22 cellular contexts compared by ENCODE assay signal in genomic region chr3:184354740-184355139, GRCh38. TPM values are rescaled to one million over a fixed set of nuclear protein-coding genes. Genes with fewer than 3 reads are reported as not detected.
DNase-seq lines count a peak whose midpoint lies in the region; ATAC-seq and TF ChIP-seq lines count a peak whose summit lies in the region.
"Had no signal": no experiment of that assay in that cellular context is flagged by ENCODE, and none has a peak within 500 bp of the region (broad histone marks: within the 10 kb centered on the region; RNA-seq: fewer than 3 reads in every experiment).

No MANE protein-coding gene starts in this region.

- H3K27ac ChIP-seq in GM23338 (ENCODE audit: low read depth) (no peak overlapping the region), Panc1 (ENCODE audit: low read length) (no peak overlapping the region), lower lobe of right lung (no peak overlapping the region)
- H3K27ac ChIP-seq: esophagus squamous epithelium, foreskin keratinocyte, heart left ventricle, HL-60, PC-9, spleen, VCaP had no signal

- POLR2A ChIA-PET in Panc1 (lab: Charles Lee): interaction anchor here (0.6 kb wide), 1 partner anchor 36 kb away, joined by 3 read pairs; no protein-coding TSS in a partner anchor

- ATAC-seq in GM23338 (peak; percentile 10), Panc1 (peak; percentile 53), lower lobe of right lung (no peak), HG03439 (IDR thresholded peaks at IDR 0.05; ENCODE audit: unreplicated experiment) (no peak)

- CTCF ChIA-PET in Panc1 (lab: Charles Lee): interaction anchor here (1.0 to 1.2 kb wide), 2 partner anchors 18 to 159 kb away, joined by 3 read pairs; partner anchors contain the start of gene FAM131A

- H3K27me3 Mint-ChIP-seq in GM23338 (ENCODE audit: insufficient read depth, low read depth, poor library complexity): peaks cover 4% of the 10 kb centered on the region
- H3K27me3 Mint-ChIP-seq: activated CD4-positive, alpha-beta T cell treated with anti-CD3 and anti-CD28 coated beads, Interleukin-2, amount 10 ng/mL, durations not matched to agents 24 days and 14 days had no signal

- in situ Hi-C loops in Panc1 (cut with HindIII; ENCODE audit: low pct_unique_long_range_greater_than_20kb, low sequenced_read_pairs): no loop called here

- H3K4me1 Mint-ChIP-seq in GM23338: peaks cover 14% of the 10 kb centered on the region
- H3K4me1 Mint-ChIP-seq: activated CD4-positive, alpha-beta T cell treated with anti-CD3 and anti-CD28 coated beads, Interleukin-2, amount 10 ng/mL, durations not matched to agents 24 days and 14 days had no signal

- no peaks in the 10 kb centered on the region for H3K79me2 ChIP-seq in GM23338 (replicated peaks; ENCODE audit: insufficient read depth)

- BruUV-seq in Panc1 (replicated peaks; lab: Mats Ljungman, UMichigan): no TSS peak

- 0 out of 4 replicates have a peak, but pooled peaks of 1 of the 2 experiments have one; percentile 0 for TF ChIP-seq CTCF in GM23338 (conservative IDR thresholded peaks at IDR 0.05; ENCODE audit: low read depth in 2 of 2)
- TF ChIP-seq CTCF in Panc1 (IDR thresholded peaks at IDR 0.05): no peak
- TF ChIP-seq CTCF in lower lobe of right lung (IDR thresholded peaks at IDR 0.05): no peak

- H3K36me3 ChIP-seq in GM23338 (ENCODE audit: insufficient read depth) (0 out of 2 replicates have a peak, but pooled peaks cover 3% of the 10 kb centered on the region), Panc1 (ENCODE audit: control insufficient read depth, insufficient read depth, low read length) (no peaks in the 10 kb centered on the region; the same call in 1 of the 2 replicates), lower lobe of right lung (peaks cover 10% of the 10 kb centered on the region)

- no peaks in the 10 kb centered on the region for H3K9me3 ChIP-seq in Panc1 (ENCODE audit: control insufficient read depth, insufficient read depth, low read depth, low read length)
- H3K9me3 ChIP-seq in lower lobe of right lung: no peaks in the 10 kb centered on the region
- H3K9me3 ChIP-seq: esophagus squamous epithelium, heart left ventricle, spleen, tibial nerve had no signal

- intact Hi-C loops in Panc1 (cut with micrococcal nuclease; ENCODE audit: unreplicated experiment): no loop called here
- intact Hi-C loops in lower lobe of right lung (cut with DNase I): no loop called here

- H3K27ac Mint-ChIP-seq in GM23338: no peak overlapping the region
- H3K27ac Mint-ChIP-seq: activated CD4-positive, alpha-beta T cell treated with anti-CD3 and anti-CD28 coated beads, Interleukin-2, amount 10 ng/mL, durations not matched to agents 24 days and 14 days; activated naive CD4-positive, alpha-beta T cell treated with anti-CD3 and anti-CD28 coated beads, Interleukin-2, amount 50 U/mL, for 72 hours; mesothelial cell of epicardium; progenitor cell of endocrine pancreas had no signal

- H3K9me3 Mint-ChIP-seq in GM23338: no peaks in the 10 kb centered on the region
- H3K9me3 Mint-ChIP-seq: activated CD4-positive, alpha-beta T cell treated with anti-CD3 and anti-CD28 coated beads, Interleukin-2, amount 10 ng/mL, durations not matched to agents 24 days and 14 days; activated naive CD4-positive, alpha-beta T cell treated with anti-CD3 and anti-CD28 coated beads, Interleukin-2, amount 50 U/mL, for 72 hours; mesothelial cell of epicardium had no signal

- H3K4me3 ChIP-seq in GM23338 (no peak overlapping the region), Panc1 (ENCODE audit: low read depth in 2 of 2, low read length in 2 of 2) (no peak overlapping the region), lower lobe of right lung (no peak overlapping the region)
- H3K4me3 ChIP-seq: dorsolateral prefrontal cortex, esophagus squamous epithelium, heart left ventricle, PC-9, tibial nerve had no signal

- no peak overlapping the region for H2AFZ ChIP-seq in GM23338
- H2AFZ ChIP-seq: PC-9 had no signal

- peaks cover 6% of the 10 kb centered on the region; the same call in 1 of the 2 replicates for H3K4me1 ChIP-seq in GM23338 (ENCODE audit: insufficient read depth)
- no peaks in the 10 kb centered on the region for H3K4me1 ChIP-seq in Panc1 (ENCODE audit: control insufficient read depth, insufficient read depth, low read length)
- no peaks in the 10 kb centered on the region for H3K4me1 ChIP-seq in lower lobe of right lung
- H3K4me1 ChIP-seq: foreskin keratinocyte had no signal

- no peak overlapping the region for H3K4me2 ChIP-seq in GM23338
- H3K4me2 ChIP-seq: PC-9 had no signal

- DNase-seq in GM23338 (ENCODE audit: low spot score): no peak
- DNase-seq in Panc1 (ENCODE audit: low read depth, low spot score): no peak
- peak; percentile 39 for DNase-seq in lower lobe of right lung
- no peak for DNase-seq in NCI-H2171 (lab: John Stamatoyannopoulos, UW)
- DNase-seq: DMS 273 treated with DMSO at 0.1 percent for 48 hours, esophagus squamous epithelium, foreskin keratinocyte, NCI-H2029, NCI-H524 treated with DMSO at 0.1 percent for 48 hours, SHP77 treated with DMSO at 0.1 percent for 48 hours, spleen had no signal

- H3F3A ChIP-seq in GM23338 (replicated peaks; ENCODE audit: low read depth): 0 out of 2 replicates have a peak, but pooled peaks cover 2% of the 10 kb centered on the region

- peaks cover 35% of the 10 kb centered on the region for H3K36me3 Mint-ChIP-seq in GM23338 (ENCODE audit: low read depth)

- no peaks in the 10 kb centered on the region for H3K9me2 ChIP-seq in GM23338 (ENCODE audit: insufficient read depth)

- H3K27me3 ChIP-seq in GM23338 (ENCODE audit: insufficient read depth) (no peaks in the 10 kb centered on the region), Panc1 (ENCODE audit: control insufficient read depth, insufficient read depth, low read length) (no peaks in the 10 kb centered on the region), lower lobe of right lung (ENCODE audit: low read depth) (no peaks in the 10 kb centered on the region)
- H3K27me3 ChIP-seq: dorsolateral prefrontal cortex, esophagus squamous epithelium, foreskin keratinocyte, heart left ventricle, spleen, tibial nerve had no signal

- H3K4me3 Mint-ChIP-seq in GM23338: no peak overlapping the region
- H3K4me3 Mint-ChIP-seq: activated CD4-positive, alpha-beta T cell treated with anti-CD3 and anti-CD28 coated beads, Interleukin-2, amount 10 ng/mL, durations not matched to agents 24 days and 14 days; mesothelial cell of epicardium had no signal

- H4K20me1 ChIP-seq in GM23338 (replicated peaks; ENCODE audit: insufficient read depth): 0 out of 2 replicates have a peak, but pooled peaks cover 4% of the 10 kb centered on the region

RNA-seq across cellular contexts. Expression of gene CLCN2, which starts 6.7 kb away (rescaled TPM):
- total RNA-seq in GM23338 (2014; rRNA removed; shearing (Covaris generic)): 9.2 and 10.7 TPM in 2 replicates
- 5.4 and 7.0 TPM in 2 replicates for polyA plus RNA-seq in GM23338 (2016; fragmentation: Nextera tagmentation; extraction: Ambion mirVana)
- 22.5 TPM for total RNA-seq in Panc1 (2021; ENCODE audit: unreplicated experiment)
- 21.4 TPM for polyA plus RNA-seq in Panc1 (2012; ENCODE audit: insufficient read length)
- total RNA-seq in lower lobe of right lung: 4.4 TPM

RNA-seq across cellular contexts. Expression of gene POLR2H, which starts 6.8 kb away (rescaled TPM):
- total RNA-seq in GM23338 (2014; rRNA removed; shearing (Covaris generic)): 182 and 199 TPM in 2 replicates
- 190 and 205 TPM in 2 replicates for polyA plus RNA-seq in GM23338 (2016; fragmentation: Nextera tagmentation; extraction: Ambion mirVana)
- total RNA-seq in Panc1 (2021; ENCODE audit: unreplicated experiment) (156 TPM), lower lobe of right lung (53.3 TPM)
- 183 TPM for polyA plus RNA-seq in Panc1 (2012; ENCODE audit: insufficient read length)

RNA-seq across cellular contexts. Expression of gene FAM131A, which starts 17.3 kb away (rescaled TPM):
- 14.8 and 31.8 TPM in 2 replicates for total RNA-seq in GM23338 (2014; rRNA removed; shearing (Covaris generic))
- polyA plus RNA-seq in GM23338 (2016; fragmentation: Nextera tagmentation; extraction: Ambion mirVana): 6.7 and 9.6 TPM in 2 replicates
- total RNA-seq in Panc1 (2021; ENCODE audit: unreplicated experiment): 30.1 TPM
- 31.9 TPM for polyA plus RNA-seq in Panc1 (2012; ENCODE audit: insufficient read length)
- total RNA-seq in lower lobe of right lung: 17.0 TPM

RNA-seq across cellular contexts. Expression of gene THPO, which starts 23.3 kb away (rescaled TPM):
- total RNA-seq in GM23338 (2014; rRNA removed; shearing (Covaris generic)): 0.14 and 0.97 TPM in 2 replicates
- polyA plus RNA-seq in GM23338 (2016; fragmentation: Nextera tagmentation; extraction: Ambion mirVana): 0.47 and 1.9 TPM in 2 replicates
- total RNA-seq in Panc1 (2021; ENCODE audit: unreplicated experiment) (not detected), lower lobe of right lung (0.24 TPM)
- polyA plus RNA-seq in Panc1 (2012; ENCODE audit: insufficient read length): 0.17 TPM
- total RNA-seq: activated CD4-positive, alpha-beta T cell treated with anti-CD3 and anti-CD28 coated beads, Interleukin-2, amount 10 ng/mL, durations not matched to agents 24 days and 14 days; activated naive CD4-positive, alpha-beta T cell treated with anti-CD3 and anti-CD28 coated beads, Interleukin-2, amount 50 U/mL, for 72 hours; foreskin keratinocyte; PC-9 had no signal
- polyA plus RNA-seq: foreskin keratinocyte had no signal

RNA-seq across cellular contexts. Expression of gene CHRD, which starts 25.1 kb away (rescaled TPM):
- 0.66 and 1.1 TPM in 2 replicates for total RNA-seq in GM23338 (2014; rRNA removed; shearing (Covaris generic))
- polyA plus RNA-seq in GM23338 (2016; fragmentation: Nextera tagmentation; extraction: Ambion mirVana): 0.23 and 0.34 TPM in 2 replicates
- 1.4 TPM for total RNA-seq in Panc1 (2021; ENCODE audit: unreplicated experiment)
- polyA plus RNA-seq in Panc1 (2012; ENCODE audit: insufficient read length): 1.3 TPM
- total RNA-seq in lower lobe of right lung: 4.1 TPM
- total RNA-seq: activated CD4-positive, alpha-beta T cell treated with anti-CD3 and anti-CD28 coated beads, Interleukin-2, amount 10 ng/mL, durations not matched to agents 24 days and 14 days; foreskin keratinocyte; PC-9 had no signal
- polyA plus RNA-seq: foreskin keratinocyte had no signal

Comparison
In these comparisons a context has a peak if more than half of its experiments do, and no peak if none do; other contexts are left out.
1. ATAC-seq: peak in GM23338 (single experiment) and Panc1 (single experiment); none in lower lobe of right lung (0 of 2) and HG03439 (single experiment).